In genomic region chr20:34374209-34374749, GRCh38 we compare ENCODE assay signal across 28 cellular contexts.
"Had no signal": no experiment of that assay in that cellular context is flagged by ENCODE, and none has a peak within 500 bp of the region (broad histone marks: within the 10 kb centered on the region; RNA-seq: fewer than 3 reads in every experiment).

No MANE protein-coding gene starts in this region.

- H3K4me3 Mint-ChIP-seq: activated CD4-positive, alpha-beta memory T cell treated with anti-CD3 and anti-CD28 coated beads, Interleukin-2, amount 10 ng/mL, durations not matched to agents 7 days and 5 days; activated CD4-positive, alpha-beta T cell treated with anti-CD3 and anti-CD28 coated beads, Interleukin-2, amount 10 ng/mL, durations not matched to agents 7 days and 5 days; activated T-cell treated with anti-CD3 and anti-CD28 coated beads, Interleukin-2, amount 50 U/mL, for 4 hours; activated T-helper 17 cell treated with anti-CD3 and anti-CD28 coated beads, Interleukin-2, amount 50 U/mL, for 72 hours; naive thymus-derived CD4-positive, alpha-beta T cell; neural progenitor cell; T-helper 1 cell treated with Interleukin-12 subunit alpha and Interleukin-12 subunit beta and Interleukin-4 antibody, amounts not matched to agents 30 μg/mL and 1 μg/mL, for 36 hours had no signal

- H3K27ac ChIP-seq: coronary artery, gastrocnemius medialis, neural progenitor cell, parathyroid adenoma, right atrium auricular region, tibial nerve had no signal

- H3K9ac ChIP-seq: neural progenitor cell, parathyroid adenoma had no signal

- H3K4me3 ChIP-seq: coronary artery, dorsolateral prefrontal cortex, gastrocnemius medialis, neural progenitor cell, right atrium auricular region, spleen, tibial nerve had no signal

- H3K9me3 Mint-ChIP-seq: activated CD4-positive, alpha-beta memory T cell treated with anti-CD3 and anti-CD28 coated beads, Interleukin-2, amount 10 ng/mL, durations not matched to agents 7 days and 5 days; activated CD4-positive, alpha-beta T cell treated with anti-CD3 and anti-CD28 coated beads, Interleukin-2, amount 10 ng/mL, durations not matched to agents 7 days and 5 days; activated naive CD4-positive, alpha-beta T cell treated with anti-CD3 and anti-CD28 coated beads, Interleukin-2, amount 50 U/mL, for 72 hours; activated T-cell treated with anti-CD3 and anti-CD28 coated beads, Interleukin-2, amount 50 U/mL, for 4 hours; activated T-helper 17 cell treated with anti-CD3 and anti-CD28 coated beads, Interleukin-2, amount 50 U/mL, for 72 hours; naive thymus-derived CD4-positive, alpha-beta T cell; neural progenitor cell; T-helper 1 cell treated with Interleukin-12 subunit alpha and Interleukin-12 subunit beta and Interleukin-4 antibody, amounts not matched to agents 30 μg/mL and 1 μg/mL, for 36 hours had no signal

- H2AFZ ChIP-seq: neural progenitor cell, parathyroid adenoma had no signal

- H3K27me3 ChIP-seq: dorsolateral prefrontal cortex, gastrocnemius medialis, neural progenitor cell, right atrium auricular region, spleen, tibial nerve had no signal

- H3K4me1 ChIP-seq: gastrocnemius medialis, neural progenitor cell, parathyroid adenoma had no signal

- DNase-seq: activated CD4-positive, alpha-beta memory T cell treated with anti-CD3 and anti-CD28 coated beads, Interleukin-2, amount 10 ng/mL, durations not matched to agents 7 days and 5 days; activated CD4-positive, alpha-beta T cell treated with anti-CD3 and anti-CD28 coated beads for 1 hour; activated CD4-positive, alpha-beta T cell treated with anti-CD3 and anti-CD28 coated beads, Interleukin-2, amount 10 ng/mL, durations not matched to agents 7 days and 5 days; activated naive CD4-positive, alpha-beta T cell; activated T-cell treated with anti-CD3 and anti-CD28 coated beads, Interleukin-2, amount 50 U/mL, for 4 hours; anterior cingulate cortex; cerebellar nuclear complex; dorsolateral prefrontal cortex; effector memory CD4-positive, alpha-beta T cell; erythroblast; gastrocnemius medialis; glutamatergic neuron; islet precursor cell; midbrain; naive thymus-derived CD4-positive, alpha-beta T cell; occipital lobe; spleen; stimulated activated naive CD4-positive, alpha-beta T cell treated with Interleukin-2 at 50 U/mL for 16 hours; T1000 had no signal

- H3K9me3 ChIP-seq: gastrocnemius medialis, right atrium auricular region, spleen, tibial nerve had no signal

- H3K4me2 ChIP-seq: neural progenitor cell had no signal

- H3K27me3 Mint-ChIP-seq: activated CD4-positive, alpha-beta memory T cell treated with anti-CD3 and anti-CD28 coated beads, Interleukin-2, amount 10 ng/mL, durations not matched to agents 7 days and 5 days; activated CD4-positive, alpha-beta T cell treated with anti-CD3 and anti-CD28 coated beads, Interleukin-2, amount 10 ng/mL, durations not matched to agents 7 days and 5 days; activated T-helper 17 cell treated with anti-CD3 and anti-CD28 coated beads, Interleukin-2, amount 50 U/mL, for 72 hours; naive thymus-derived CD4-positive, alpha-beta T cell had no signal

- ATAC-seq: activated naive CD4-positive, alpha-beta T cell treated with anti-CD3 and anti-CD28 coated beads, Interleukin-2, amount 50 U/mL, for 72 hours; activated T-cell treated with anti-CD3 and anti-CD28 coated beads, Interleukin-2, amount 50 U/mL, for 4 hours; activated T-helper 17 cell treated with anti-CD3 and anti-CD28 coated beads, Interleukin-2, amount 50 U/mL, for 72 hours; gastrocnemius medialis; naive thymus-derived CD4-positive, alpha-beta T cell had no signal

- H3K27ac Mint-ChIP-seq: activated CD4-positive, alpha-beta memory T cell treated with anti-CD3 and anti-CD28 coated beads, Interleukin-2, amount 10 ng/mL, durations not matched to agents 7 days and 5 days; activated naive CD4-positive, alpha-beta T cell treated with anti-CD3 and anti-CD28 coated beads, Interleukin-2, amount 50 U/mL, for 72 hours; activated T-helper 17 cell treated with anti-CD3 and anti-CD28 coated beads, Interleukin-2, amount 50 U/mL, for 72 hours; neural progenitor cell; T-helper 1 cell treated with Interleukin-12 subunit alpha and Interleukin-12 subunit beta and Interleukin-4 antibody, amounts not matched to agents 30 μg/mL and 1 μg/mL, for 36 hours had no signal

- FAIRE-seq: bronchial epithelial cell had no signal
